ENCODE assay signal across 1 cellular context in the genomic region with DNA sequence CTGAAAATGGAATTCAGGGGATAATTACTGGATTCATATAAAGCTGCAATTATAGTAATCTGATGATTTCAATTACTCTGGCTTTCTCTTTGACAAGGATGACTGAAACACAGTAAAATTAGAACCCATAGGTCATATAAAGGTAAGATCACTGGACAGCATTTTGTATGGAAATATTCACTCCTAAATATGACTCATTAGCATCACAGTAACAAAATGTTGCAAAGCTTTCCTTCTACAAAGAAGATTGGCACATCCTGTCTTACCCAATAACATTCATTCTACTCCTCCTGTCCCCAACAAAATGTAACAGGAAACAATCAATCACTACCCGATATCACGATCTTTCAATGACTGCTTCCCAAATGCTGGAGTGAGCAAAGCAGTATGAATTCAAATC.
TF ChIP-seq lines count a peak whose summit lies in the region.

No MANE protein-coding gene starts in this region.

TF ChIP-seq in IMR-90, 13 proteins besides CTCF, POLR2A, EP300 and RAD21:
- no peak for TF ChIP-seq CHD1 (IDR thresholded peaks at IDR 0.05; ENCODE audit: low read depth, low read length)
- TF ChIP-seq CEBPB (IDR thresholded peaks at IDR 0.05; ENCODE audit: low read depth, low read length): peak; percentile 68
